Comparison of ENCODE assay signal across 9 cellular contexts in the genomic region with DNA sequence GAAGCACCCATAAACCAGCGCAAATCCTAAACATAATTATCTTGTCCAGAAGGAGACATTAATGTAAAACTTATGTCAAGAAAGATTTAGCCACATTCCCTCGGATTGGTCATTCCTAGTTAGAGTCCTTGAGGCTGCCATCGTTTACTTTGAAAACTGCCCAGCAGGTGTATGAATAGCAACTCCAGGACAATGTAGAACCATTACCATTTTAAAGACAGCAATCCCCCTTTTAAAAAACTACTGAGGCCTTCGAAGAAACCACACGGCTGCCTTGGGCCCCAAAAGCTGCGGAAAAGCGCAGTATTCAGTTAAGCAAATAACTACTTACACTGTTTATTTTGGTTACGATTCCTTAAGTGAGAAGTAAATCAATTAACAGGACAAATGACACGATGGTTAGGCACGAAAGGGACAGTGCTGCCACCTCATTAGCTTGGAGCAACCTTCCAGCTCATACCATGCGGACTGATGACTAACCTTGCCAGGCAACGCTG. TPM values are rescaled to one million over a fixed set of nuclear protein-coding genes. Genes with fewer than 3 reads are reported as not detected.
A peak's percentile ranks its signal among the peaks of the same experiment; 100 is the strongest.
DNase-seq lines count a peak whose midpoint lies in the region; ATAC-seq, FAIRE-seq and TF ChIP-seq lines count a peak whose summit lies in the region.
"Had no signal": no experiment of that assay in that cellular context is flagged by ENCODE, and none has a peak within 500 bp of the region (broad histone marks: within the 10 kb centered on the region; RNA-seq: fewer than 3 reads in every experiment).

No MANE protein-coding gene starts in this region.

- H3K4me3 Mint-ChIP-seq in T-helper 1 cell treated with Interleukin-12 subunit alpha and Interleukin-12 subunit beta and Interleukin-4 antibody, amounts not matched to agents 30 μg/mL and 1 μg/mL, for 36 hours = peak overlapping the region; percentile 1

- H3K36me3 ChIP-seq in keratinocyte (ENCODE audit: control insufficient read depth in 2 of 2, extremely low read depth in 1 of 2, insufficient read depth in 2 of 2, low read length in 2 of 2) (peaks cover 0 to 3% of the 10 kb centered on the region in 2 experiments), subcutaneous abdominal adipose tissue (ENCODE audit: control insufficient read depth in 5 of 5, insufficient read depth in 5 of 5, low read length in 5 of 5) (no peaks in the 10 kb centered on the region)

- peaks cover 56% of the 10 kb centered on the region for H3K27me3 Mint-ChIP-seq in T-helper 1 cell treated with Interleukin-12 subunit alpha and Interleukin-12 subunit beta and Interleukin-4 antibody, amounts not matched to agents 30 μg/mL and 1 μg/mL, for 36 hours (ENCODE audit: low read depth)

- no peaks in the 10 kb centered on the region for H3K9me3 Mint-ChIP-seq in T-helper 1 cell treated with Interleukin-12 subunit alpha and Interleukin-12 subunit beta and Interleukin-4 antibody, amounts not matched to agents 30 μg/mL and 1 μg/mL, for 36 hours

- H3K4me3 ChIP-seq in astrocyte of the spinal cord (ENCODE audit: low read depth, low read length) (peak overlapping the region; percentile 72), keratinocyte (ENCODE audit: control insufficient read depth in 2 of 3, extremely low read depth in 1 of 3, insufficient read depth in 2 of 3, low read depth in 1 of 3, low read length in 3 of 3) (peak overlapping the region; percentile 74 to 91 (median 75)), subcutaneous abdominal adipose tissue (ENCODE audit: low read depth in 1 of 5, low read length in 5 of 5) (peak overlapping the region; percentile 71 to 89 (median 83))

- H3K4me1 Mint-ChIP-seq in T-helper 1 cell treated with Interleukin-12 subunit alpha and Interleukin-12 subunit beta and Interleukin-4 antibody, amounts not matched to agents 30 μg/mL and 1 μg/mL, for 36 hours (ENCODE audit: low read depth) = peaks cover 6% of the 10 kb centered on the region

- H3K9me3 ChIP-seq in keratinocyte (ENCODE audit: control insufficient read depth, low read depth, low read length) (no peaks in the 10 kb centered on the region), subcutaneous abdominal adipose tissue (ENCODE audit: control insufficient read depth in 5 of 5, low read length in 5 of 5) (no peaks in the 10 kb centered on the region)

- peak; percentile 84 for FAIRE-seq in keratinocyte (lab: Jason Lieb, UNC)
- FAIRE-seq: TTC549 had no signal

- H3K4me2 ChIP-seq in keratinocyte (ENCODE audit: control insufficient read depth, extremely low read depth, insufficient read depth, low read depth, low read length) = peak overlapping the region; percentile 82

- H3K27me3 ChIP-seq in keratinocyte (ENCODE audit: control insufficient read depth, extremely low read depth, insufficient read depth, low read length) (no peaks in the 10 kb centered on the region), subcutaneous abdominal adipose tissue (ENCODE audit: control insufficient read depth in 5 of 5, insufficient read depth in 4 of 5, low read length in 5 of 5) (no peaks in the 10 kb centered on the region)

- H3K4me1 ChIP-seq in keratinocyte (ENCODE audit: control insufficient read depth, extremely low read depth, insufficient read depth, low read length) = peaks cover 22% of the 10 kb centered on the region
- H3K4me1 ChIP-seq in subcutaneous abdominal adipose tissue (ENCODE audit: control insufficient read depth in 5 of 5, insufficient read depth in 5 of 5, low read length in 5 of 5) = peaks cover 0 to 19% (median 16%) of the 10 kb centered on the region in 5 donors

- dilution Hi-C loops in keratinocyte (cut with MboI; ENCODE audit: extremely low pct_ligation_motif_present, low sequenced_read_pairs) = no loop called here

- peak overlapping the region; percentile 95 for H3K9ac ChIP-seq in keratinocyte (ENCODE audit: control insufficient read depth, extremely low read depth, insufficient read depth, low read length)
- H3K9ac ChIP-seq in subcutaneous abdominal adipose tissue (ENCODE audit: low read length in 5 of 5) = peak overlapping the region in 4 of 5 donors; percentile 33 to 94 (median 78)

- H3K9me1 ChIP-seq in keratinocyte (ENCODE audit: control insufficient read depth, extremely low read depth, insufficient read depth, low read length) = no peaks in the 10 kb centered on the region

- in situ Hi-C loops in astrocyte of the spinal cord (cut with HindIII; ENCODE audit: low sequenced_read_pairs) = no loop called here

- H3K36me3 Mint-ChIP-seq in T-helper 1 cell treated with Interleukin-12 subunit alpha and Interleukin-12 subunit beta and Interleukin-4 antibody, amounts not matched to agents 30 μg/mL and 1 μg/mL, for 36 hours (ENCODE audit: low read depth) = no peaks in the 10 kb centered on the region

- ATAC-seq in HG03135 (IDR thresholded peaks at IDR 0.05; ENCODE audit: unreplicated experiment) (no peak), GM21825 (IDR thresholded peaks at IDR 0.05; ENCODE audit: unreplicated experiment) (no peak)

- TF ChIP-seq CTCF in astrocyte of the spinal cord (IDR thresholded peaks at IDR 0.05; ENCODE audit: low read depth, low read length) (no peak), keratinocyte (optimal IDR thresholded peaks at IDR 0.05 in 1 of 3, IDR thresholded peaks at IDR 0.05 in 1 of 3, conservative IDR thresholded peaks at IDR 0.05 in 1 of 3; ENCODE audit: extremely low read depth in 1 of 3, insufficient read depth in 2 of 3, low read length in 3 of 3) (no peak)

- H4K20me1 ChIP-seq in keratinocyte (ENCODE audit: control insufficient read depth, extremely low read depth, insufficient read depth, low read length) = no peaks in the 10 kb centered on the region

- H3K27ac Mint-ChIP-seq in T-helper 1 cell treated with Interleukin-12 subunit alpha and Interleukin-12 subunit beta and Interleukin-4 antibody, amounts not matched to agents 30 μg/mL and 1 μg/mL, for 36 hours = no peak overlapping the region

- peak overlapping the region; percentile 92 for H3K27ac ChIP-seq in keratinocyte (ENCODE audit: control insufficient read depth, insufficient read depth, low read length)
- H3K27ac ChIP-seq in subcutaneous abdominal adipose tissue (ENCODE audit: low read depth, low read length) = peak overlapping the region; percentile 91

- peak overlapping the region; percentile 72 for H2AFZ ChIP-seq in keratinocyte (ENCODE audit: control insufficient read depth, low read length)

- H3K79me2 ChIP-seq in keratinocyte (ENCODE audit: control insufficient read depth, insufficient read depth, low read length) = peaks cover 30% of the 10 kb centered on the region

- DNase-seq in T-helper 1 cell (no peak), astrocyte of the spinal cord (ENCODE audit: low read depth, low spot score) (no peak), keratinocyte (ENCODE audit: low read depth, low spot score) (no peak), NCI-H774 (lab: John Stamatoyannopoulos, UW) (no peak)

RNA-seq across cellular contexts. Expression of gene SGMS2, which starts 0.8 kb away (rescaled TPM):
- polyA plus RNA-seq in keratinocyte = 35.1 to 41.1 TPM (median 38.5 TPM) in 3 replicates
- polyA plus RNA-seq in keratinocyte (2011; ENCODE audit: low read depth) = 22.1 TPM
- 21.6 and 36.0 TPM in 2 replicates for polyA plus RNA-seq in keratinocyte (2011; cell fraction: cytosol; rRNA removed)
- 42.2 and 45.2 TPM in 2 replicates for polyA plus RNA-seq in keratinocyte (2011; cell fraction: nucleus; rRNA removed)
- polyA plus RNA-seq in keratinocyte (2012; ENCODE audit: low replicate concordance) = 17.3 and 20.7 TPM in 2 replicates
- polyA minus RNA-seq in keratinocyte = 66.1 to 192 TPM (median 124 TPM) in 3 replicates
- polyA minus RNA-seq in keratinocyte (2011; cell fraction: cytosol; rRNA and poly(A)+ RNA removed) = 67.7 TPM
- polyA minus RNA-seq in keratinocyte (2011; cell fraction: nucleus; rRNA and poly(A)+ RNA removed) = 77.3 and 119 TPM in 2 replicates
